22 cellular contexts compared by ENCODE assay signal in genomic region chr6:83509416-83509815, GRCh38. TPM values are rescaled to one million over a fixed set of nuclear protein-coding genes. Genes with fewer than 3 reads are reported as not detected.
"Had no signal": no experiment of that assay in that cellular context is flagged by ENCODE, and none has a peak within 500 bp of the region (broad histone marks: within the 10 kb centered on the region; RNA-seq: fewer than 3 reads in every experiment).

No MANE protein-coding gene starts in this region.

- H3K9me3 ChIP-seq: gastrocnemius medialis, heart left ventricle, ovary, sigmoid colon, tibial artery, uterus had no signal

- ATAC-seq: activated naive CD4-positive, alpha-beta T cell treated with anti-CD3 and anti-CD28 coated beads, Interleukin-2, amount 50 U/mL, for 72 hours; effector memory CD8-positive, alpha-beta T cell; gastrocnemius medialis; heart left ventricle; left cardiac atrium; stimulated activated effector memory CD8-positive, alpha-beta T cell treated with anti-CD3 and anti-CD28 coated beads, Interleukin-12 subunit alpha, Interleukin-12 subunit beta, amount 100 ng/mL, for 72 hours had no signal

- H3K4me1 ChIP-seq: uterus had no signal

- H3K36me3 ChIP-seq: gastrocnemius medialis, heart left ventricle, neural progenitor cell, ovary, sigmoid colon, tibial artery, uterus had no signal

- DNase-seq: activated CD4-positive, alpha-beta T cell treated with anti-CD3 and anti-CD28 coated beads, Interleukin-2, amount 50 U/mL, for 4 hours; activated CD4-positive, CD25-positive, alpha-beta regulatory T cell treated with anti-CD3 and anti-CD28 coated beads, Interleukin-2, amount 50 U/mL, for 72 hours; activated T-cell treated with anti-CD3 and anti-CD28 coated beads, Interleukin-2, amount 50 U/mL, for 1 hour; amygdala; cerebellar nuclear complex; dermis blood vessel endothelial cell; effector memory CD8-positive, alpha-beta T cell; gastrocnemius medialis; heart left ventricle; immature natural killer cell; left cardiac atrium; naive B cell; ovary; sigmoid colon; T-helper 1 cell; T1000; tibial artery; uterus had no signal

- H3K4me3 ChIP-seq: gastrocnemius medialis, heart left ventricle, lung, neural progenitor cell, ovary, sigmoid colon, tibial artery, uterus had no signal

RNA-seq across cellular contexts. Expression of gene PRSS35, which starts 2.9 kb away (rescaled TPM):
- total RNA-seq: activated naive CD4-positive, alpha-beta T cell treated with anti-CD3 and anti-CD28 coated beads, Interleukin-2, amount 50 U/mL, for 72 hours; dermis blood vessel endothelial cell had no signal
